In the genomic region with DNA sequence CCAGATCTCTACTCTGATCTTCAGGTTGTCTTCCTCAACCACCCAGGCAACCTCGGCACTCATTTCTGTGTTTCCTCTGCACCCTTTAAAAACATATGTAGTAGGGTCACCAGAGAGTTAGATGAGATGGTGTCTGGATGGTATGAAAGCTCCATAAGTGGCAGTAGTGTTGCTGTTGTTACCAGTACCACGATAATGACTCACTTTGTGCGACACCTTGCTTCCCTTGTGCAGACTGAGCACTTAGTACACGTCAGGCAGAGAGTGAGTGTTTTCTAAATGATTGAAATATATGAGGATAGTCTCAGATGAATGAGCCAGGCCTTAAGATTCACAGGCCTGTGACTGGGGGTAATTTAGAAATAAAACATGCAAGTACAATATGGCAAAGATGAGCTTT, we compare ENCODE assay signal across 18 cellular contexts.
DNase-seq lines count a peak whose midpoint lies in the region; ATAC-seq and TF ChIP-seq lines count a peak whose summit lies in the region.
"Had no signal": no experiment of that assay in that cellular context is flagged by ENCODE, and none has a peak within 500 bp of the region (broad histone marks: within the 10 kb centered on the region; RNA-seq: fewer than 3 reads in every experiment).

No MANE protein-coding gene starts in this region.

- peaks cover 3% of the 10 kb centered on the region for H3K27me3 Mint-ChIP-seq in activated T-cell treated with anti-CD3 and anti-CD28 coated beads, Interleukin-2, amount 50 U/mL, for 24 hours
- H3K27me3 Mint-ChIP-seq in CD4-positive, alpha-beta memory T cell: no peaks in the 10 kb centered on the region
- H3K27me3 Mint-ChIP-seq in endothelial cell (ENCODE audit: unreplicated experiment): peaks cover 3% of the 10 kb centered on the region

- intact Hi-C loops in CD4-positive, alpha-beta memory T cell (cut with micrococcal nuclease): no loop called here

- H3K4me3 Mint-ChIP-seq in activated T-cell treated with anti-CD3 and anti-CD28 coated beads, Interleukin-2, amount 50 U/mL, for 24 hours: no peak overlapping the region
- H3K4me3 Mint-ChIP-seq in CD4-positive, alpha-beta memory T cell: no peak overlapping the region
- no peak overlapping the region for H3K4me3 Mint-ChIP-seq in endothelial cell (ENCODE audit: unreplicated experiment)
- H3K4me3 Mint-ChIP-seq: CD14-positive monocyte had no signal

- CTCF ChIA-PET in CD4-positive, alpha-beta memory T cell (lab: Charles Lee; ENCODE audit: partially characterized antibody): no interaction called here

- no peak for ATAC-seq in GM19351 (IDR thresholded peaks at IDR 0.05; ENCODE audit: unreplicated experiment)
- ATAC-seq: PC-3 had no signal

- no peaks in the 10 kb centered on the region for H3K9me3 ChIP-seq in CD4-positive, alpha-beta memory T cell (ENCODE audit: control insufficient read depth in 1 of 2, low read length in 2 of 2)
- H3K9me3 ChIP-seq: MG63 had no signal

- peak overlapping the region; percentile 27 for H3K27ac Mint-ChIP-seq in activated T-cell treated with anti-CD3 and anti-CD28 coated beads, Interleukin-2, amount 50 U/mL, for 24 hours
- peak overlapping the region in 4 of 7 donors; percentile 24 to 78 (median 32) for H3K27ac Mint-ChIP-seq in CD4-positive, alpha-beta memory T cell
- peak overlapping the region; percentile 96 for H3K27ac Mint-ChIP-seq in endothelial cell (ENCODE audit: unreplicated experiment)
- H3K27ac Mint-ChIP-seq: CD14-positive monocyte had no signal

- no peaks in the 10 kb centered on the region for H3K36me3 Mint-ChIP-seq in activated T-cell treated with anti-CD3 and anti-CD28 coated beads, Interleukin-2, amount 50 U/mL, for 24 hours (ENCODE audit: low read depth)
- H3K36me3 Mint-ChIP-seq in CD4-positive, alpha-beta memory T cell: no peaks in the 10 kb centered on the region
- no peaks in the 10 kb centered on the region for H3K36me3 Mint-ChIP-seq in endothelial cell (ENCODE audit: low read depth, unreplicated experiment)
- H3K36me3 Mint-ChIP-seq: CD14-positive monocyte had no signal

- H3K27ac ChIP-seq in CD4-positive, alpha-beta memory T cell (ENCODE audit: low read depth, low read length): no peak overlapping the region
- H3K27ac ChIP-seq: KMS-11 had no signal

- no peaks in the 10 kb centered on the region for H3K36me3 ChIP-seq in CD4-positive, alpha-beta memory T cell (ENCODE audit: insufficient read depth, low read length)
- H3K36me3 ChIP-seq: MG63 had no signal

- no peak for DNase-seq in activated T-cell treated with anti-CD3 and anti-CD28 coated beads, Interleukin-2, amount 50 U/mL, for 24 hours
- DNase-seq in activated T-cell treated with anti-CD3 and anti-CD28 coated beads, Interleukin-2, amount 50 U/mL, for 1 hour: no peak
- DNase-seq in CD4-positive, alpha-beta memory T cell: no peak
- DNase-seq in RKO (ENCODE audit: low spot score) (peak; percentile 1), endothelial cell (ENCODE audit: low spot score) (no peak), EL (no peak), mucosa of gallbladder (ENCODE audit: low spot score) (no peak)
- DNase-seq: COR-L47, GOT3, MG63, NCI-H1092 treated with DMSO at 0.1 percent for 48 hours, NCI-H2081 treated with DMSO at 0.1 percent for 48 hours, NCI-H510A, NCI-H774, PC-3 had no signal

- TF ChIP-seq CTCF in endothelial cell (IDR thresholded peaks at IDR 0.05; ENCODE audit: unreplicated experiment): no peak

- no peak overlapping the region for H3K4me3 ChIP-seq in CD4-positive, alpha-beta memory T cell (ENCODE audit: low read length in 2 of 2)
- H3K4me3 ChIP-seq: MG63 had no signal

- POLR2A ChIA-PET in CD4-positive, alpha-beta memory T cell (lab: Charles Lee; ENCODE audit: partially characterized antibody): interaction anchor here (0.8 kb wide), 1 partner anchor 187 kb away, joined by 3 read pairs; no protein-coding TSS in a partner anchor

- H3K27me3 ChIP-seq in CD4-positive, alpha-beta memory T cell (ENCODE audit: insufficient read depth, low read length): no peaks in the 10 kb centered on the region
- H3K27me3 ChIP-seq: MG63 had no signal

- H3K4me1 ChIP-seq in CD4-positive, alpha-beta memory T cell (ENCODE audit: insufficient read depth, low read length): peaks cover 33% of the 10 kb centered on the region

- H3K9me3 Mint-ChIP-seq in activated T-cell treated with anti-CD3 and anti-CD28 coated beads, Interleukin-2, amount 50 U/mL, for 24 hours: no peaks in the 10 kb centered on the region
- H3K9me3 Mint-ChIP-seq in CD4-positive, alpha-beta memory T cell: peaks cover 0 to 5% (median 0%) of the 10 kb centered on the region in 8 donors
- no peaks in the 10 kb centered on the region for H3K9me3 Mint-ChIP-seq in endothelial cell (ENCODE audit: unreplicated experiment)

- H3K4me1 Mint-ChIP-seq in activated T-cell treated with anti-CD3 and anti-CD28 coated beads, Interleukin-2, amount 50 U/mL, for 24 hours (ENCODE audit: low read depth): peaks cover 25% of the 10 kb centered on the region
- peaks cover 31 to 45% (median 39%) of the 10 kb centered on the region in 4 donors for H3K4me1 Mint-ChIP-seq in CD4-positive, alpha-beta memory T cell
- H3K4me1 Mint-ChIP-seq in endothelial cell (ENCODE audit: unreplicated experiment): peaks cover 46% of the 10 kb centered on the region

Comparison
In these comparisons a context has a peak if more than half of its experiments do, and no peak if none do; other contexts are left out.
1. H3K27ac Mint-ChIP-seq: peak in every context shown above with its lines; median percentile 96 in endothelial cell; 32 in CD4-positive, alpha-beta memory T cell; 27 in activated T-cell treated with anti-CD3 and anti-CD28 coated beads, Interleukin-2, amount 50 U/mL, for 24 hours.